27 cellular contexts compared by ENCODE assay signal in genomic region chr5:127452626-127453025, GRCh38.
"Had no signal": no experiment of that assay in that cellular context is flagged by ENCODE, and none has a peak within 500 bp of the region (broad histone marks: within the 10 kb centered on the region; RNA-seq: fewer than 3 reads in every experiment).

No MANE protein-coding gene starts in this region.

- H3K27ac Mint-ChIP-seq: nephron; neural progenitor cell; stimulated activated naive B cell treated with anti-CD40 and anti-IgM and Interleukin-4, amounts not matched to agents 10 μg/mL and 1 μg/mL and 100 μg/mL, for 72 hours had no signal

- H3K36me3 Mint-ChIP-seq: naive B cell; stimulated activated naive B cell treated with anti-CD40 and anti-IgM and Interleukin-4, amounts not matched to agents 10 μg/mL and 1 μg/mL and 100 μg/mL, for 72 hours had no signal

- H3K4me2 ChIP-seq: neural progenitor cell had no signal

- H3K27ac ChIP-seq: left lung, lower lobe of right lung, neural progenitor cell, neutrophil, parathyroid adenoma, right atrium auricular region, right lobe of liver, stomach, testis, thyroid gland, transverse colon, upper lobe of left lung had no signal

- H3K9ac ChIP-seq: neural progenitor cell, parathyroid adenoma had no signal

- H3K4me3 ChIP-seq: left lung, lower lobe of right lung, neural progenitor cell, right atrium auricular region, right lobe of liver, stomach, testis, thyroid gland, transverse colon, upper lobe of left lung had no signal

- H3K79me2 ChIP-seq: parathyroid adenoma had no signal

- H3K9me3 ChIP-seq: left lung, lower lobe of right lung, neutrophil, right atrium auricular region, right lobe of liver, stomach, testis, thyroid gland, transverse colon, upper lobe of left lung had no signal

- H3K9me3 Mint-ChIP-seq: naive B cell; nephron; neural progenitor cell; stimulated activated naive B cell treated with anti-CD40 and anti-IgM and Interleukin-4, amounts not matched to agents 10 μg/mL and 1 μg/mL and 100 μg/mL, for 72 hours had no signal

- H3K36me3 ChIP-seq: left lung, lower lobe of right lung, neural progenitor cell, neutrophil, right atrium auricular region, right lobe of liver, stomach, thyroid gland, transverse colon, upper lobe of left lung had no signal

- H3K27me3 ChIP-seq: left lung, neural progenitor cell, neutrophil, right atrium auricular region, right lobe of liver, stomach, testis, thyroid gland, transverse colon, upper lobe of left lung had no signal

- H3K4me1 Mint-ChIP-seq: naive B cell; nephron; stimulated activated naive B cell treated with anti-CD40 and anti-IgM and Interleukin-4, amounts not matched to agents 10 μg/mL and 1 μg/mL and 100 μg/mL, for 72 hours had no signal

- H3K4me1 ChIP-seq: left lung, lower lobe of right lung, neural progenitor cell, parathyroid adenoma, right atrium auricular region, right lobe of liver, stomach, testis, thyroid gland, transverse colon, upper lobe of left lung had no signal

- H3K4me3 Mint-ChIP-seq: naive B cell; nephron; neural progenitor cell; stimulated activated naive B cell treated with anti-CD40 and anti-IgM and Interleukin-4, amounts not matched to agents 10 μg/mL and 1 μg/mL and 100 μg/mL, for 72 hours had no signal

- H2AFZ ChIP-seq: neural progenitor cell, parathyroid adenoma had no signal

- DNase-seq: head of caudate nucleus; hippocampal formation; kidney glomerular epithelial cell; left cardiac atrium; left lung; lower lobe of right lung; mammary epithelial cell; mesenchymal stem cell; naive B cell; occipital lobe; right lobe of liver; stimulated activated CD4-positive, alpha-beta T cell treated with anti-CD3 and anti-CD28 coated beads, Interleukin-12 subunit alpha, Interleukin-12 subunit beta, amount 100 ng/mL, for 4 hours; stimulated activated CD4-positive, alpha-beta T cell treated with anti-CD3 and anti-CD28 coated beads, Interleukin-15, amount 100 ng/mL, for 24 hours; stimulated activated CD4-positive, alpha-beta T cell treated with anti-CD3 and anti-CD28 coated beads, Interleukin-2, amount 100 ng/mL, for 24 hours; stimulated activated CD4-positive, alpha-beta T cell treated with anti-CD3 and anti-CD28 coated beads, Interleukin-4, amount 100 ng/mL, for 1 hour; stimulated activated naive B cell treated with anti-CD40 and anti-IgM and Interleukin-4, amounts not matched to agents 10 μg/mL and 1 μg/mL and 100 μg/mL, for 72 hours; stimulated activated naive CD8-positive, alpha-beta T cell treated with anti-CD3 and anti-CD28 coated beads, Interleukin-15, Interleukin-2, amounts not matched to agents 100 U/mL and 50 U/mL, for 24 hours; stomach; testis; thyroid gland; transverse colon; upper lobe of left lung had no signal
